In the genomic region with DNA sequence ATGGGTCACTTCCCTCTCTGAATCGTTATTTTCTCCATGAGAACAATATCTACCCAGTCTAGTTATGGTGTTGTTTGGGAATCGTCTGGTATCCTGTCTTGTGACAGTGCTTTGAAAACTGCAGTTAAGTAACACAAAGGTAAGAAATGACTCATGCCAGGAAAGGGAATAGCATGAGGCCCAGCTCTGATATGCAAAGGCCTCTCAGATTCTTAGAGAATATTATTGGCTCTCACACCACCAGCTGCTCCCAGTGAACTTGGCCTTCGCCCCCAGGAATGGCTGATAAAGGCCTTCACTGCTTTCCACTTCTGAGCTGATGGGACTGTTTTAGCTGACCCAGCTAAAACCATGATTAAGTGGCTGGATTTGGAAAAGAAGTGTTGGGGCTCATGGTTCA, we compare ENCODE assay signal across 12 cellular contexts. TPM values are rescaled to one million over a fixed set of nuclear protein-coding genes. Genes with fewer than 3 reads are reported as not detected.
DNase-seq lines count a peak whose midpoint lies in the region; ATAC-seq and TF ChIP-seq lines count a peak whose summit lies in the region.
"Had no signal": no experiment of that assay in that cellular context is flagged by ENCODE, and none has a peak within 500 bp of the region (broad histone marks: within the 10 kb centered on the region; RNA-seq: fewer than 3 reads in every experiment).

No MANE protein-coding gene starts in this region.

- no peak overlapping the region for H3K4me3 Mint-ChIP-seq in Caco-2 (ENCODE audit: unreplicated experiment)
- H3K4me3 Mint-ChIP-seq: T-helper 1 cell treated with Interleukin-12 subunit alpha and Interleukin-12 subunit beta and Interleukin-4 antibody, amounts not matched to agents 30 μg/mL and 1 μg/mL, for 36 hours had no signal

- BruUV-seq in Caco-2 (replicated peaks; lab: Mats Ljungman, UMichigan) (no TSS peak), PC-3 (replicated peaks; lab: Mats Ljungman, UMichigan) (no TSS peak)

- TF ChIP-seq CTCF in Caco-2 (IDR thresholded peaks at IDR 0.05; ENCODE audit: insufficient read depth in 1 of 2, low read depth in 1 of 2, low read length in 1 of 2, severe bottlenecking in 1 of 2, unreplicated experiment in 1 of 2), result no peak
- TF ChIP-seq CTCF in PC-3 (conservative IDR thresholded peaks at IDR 0.05; ENCODE audit: low read depth, low read length), result no peak

- H3K4me1 ChIP-seq in Caco-2 (peaks cover 42% of the 10 kb centered on the region), PC-3 (ENCODE audit: insufficient read depth, low read length) (peaks cover 30% of the 10 kb centered on the region), mesendoderm (ENCODE audit: control insufficient read depth, low read depth, low read length) (peaks cover 2% of the 10 kb centered on the region)

- H3K9me2 ChIP-seq in PC-3 (replicated peaks; ENCODE audit: low read length), result no peaks in the 10 kb centered on the region

- H3K79me2 ChIP-seq in PC-3 (ENCODE audit: low read length), result no peaks in the 10 kb centered on the region
- no peaks in the 10 kb centered on the region for H3K79me2 ChIP-seq in mesendoderm (ENCODE audit: control insufficient read depth, insufficient read depth, low read length)

- peak overlapping the region; percentile 61 for H3K27ac Mint-ChIP-seq in Caco-2 (ENCODE audit: unreplicated experiment)
- H3K27ac Mint-ChIP-seq: T-helper 1 cell treated with Interleukin-12 subunit alpha and Interleukin-12 subunit beta and Interleukin-4 antibody, amounts not matched to agents 30 μg/mL and 1 μg/mL, for 36 hours had no signal

- H3K56ac ChIP-seq in mesendoderm (ENCODE audit: low read length), result no peak overlapping the region

- no peak overlapping the region for H2BK5ac ChIP-seq in mesendoderm (ENCODE audit: low read length)

- peaks cover 17% of the 10 kb centered on the region for H3K4me1 Mint-ChIP-seq in Caco-2 (ENCODE audit: low read depth, unreplicated experiment)

- no peaks in the 10 kb centered on the region for H3K79me1 ChIP-seq in mesendoderm (ENCODE audit: low read length)

- no peak overlapping the region for H3K23ac ChIP-seq in mesendoderm (ENCODE audit: low read length)

- no peaks in the 10 kb centered on the region for H3K9me3 Mint-ChIP-seq in Caco-2 (ENCODE audit: unreplicated experiment)
- H3K9me3 Mint-ChIP-seq: T-helper 1 cell treated with Interleukin-12 subunit alpha and Interleukin-12 subunit beta and Interleukin-4 antibody, amounts not matched to agents 30 μg/mL and 1 μg/mL, for 36 hours had no signal

- H3K27me3 ChIP-seq in Caco-2 (replicated peaks; ENCODE audit: control insufficient read depth, insufficient read depth, low read length) (no peaks in the 10 kb centered on the region), PC-3 (ENCODE audit: low read length) (no peaks in the 10 kb centered on the region), mesendoderm (ENCODE audit: insufficient read depth, low read length, poor library complexity) (no peaks in the 10 kb centered on the region)

- H2BK15ac ChIP-seq in mesendoderm (replicated peaks; ENCODE audit: low read depth), result no peak overlapping the region

- DNase-seq in Caco-2 (peak; percentile 66 to 74), PC-3 (peak; percentile 82), epithelial cell of prostate (ENCODE audit: low read depth, low spot score) (peak; percentile 60), mesendoderm (peak; percentile 50), NCI-H2171 (lab: John Stamatoyannopoulos, UW) (no peak)
- no peak for DNase-seq in activated effector memory CD4-positive, alpha-beta T cell treated with anti-CD3 and anti-CD28 coated beads, Interleukin-2, amount 50 U/mL, for 16 hours
- DNase-seq: activated gamma-delta T cell, cerebellar nuclear complex, NCI-H1930 had no signal

- no peak overlapping the region for H3K4me3 ChIP-seq in Caco-2 (ENCODE audit: low read depth, low read length)
- no peak overlapping the region; the same call in 1 of the 2 replicates for H3K4me3 ChIP-seq in PC-3 (ENCODE audit: low read length)
- no peak overlapping the region for H3K4me3 ChIP-seq in mesendoderm (ENCODE audit: low read length)

- no peak overlapping the region for H3K4ac ChIP-seq in mesendoderm (ENCODE audit: low read depth, low read length)

- no peak overlapping the region for H3K18ac ChIP-seq in mesendoderm (ENCODE audit: low read length)

- ATAC-seq in PC-3, result peak; percentile 81
- no peak for ATAC-seq in HG03457 (IDR thresholded peaks at IDR 0.05; ENCODE audit: unreplicated experiment)
- no peak for ATAC-seq in HG03520 (IDR thresholded peaks at IDR 0.05; ENCODE audit: unreplicated experiment)

- H4K8ac ChIP-seq in mesendoderm (ENCODE audit: low read depth, low read length), result no peak overlapping the region

- H3F3A ChIP-seq in PC-3 (ENCODE audit: low read length, unreplicated experiment), result no peaks in the 10 kb centered on the region

- H4K20me1 ChIP-seq in PC-3 (ENCODE audit: low read length), result no peaks in the 10 kb centered on the region

- H2AK5ac ChIP-seq in mesendoderm (ENCODE audit: low read length), result no peak overlapping the region

- CTCF ChIA-PET in Caco-2 (lab: Charles Lee), result interaction anchor here (0.9 to 1.5 kb wide), 5 partner anchors 19 to 387 kb away, joined by 3 to 6 read pairs (median 4); a partner anchor contains a TSS
- CTCF ChIA-PET in PC-3 (lab: Charles Lee), result interaction anchor here (0.5 kb wide), 1 partner anchor 221 kb away, joined by 3 read pairs; no protein-coding TSS in a partner anchor

- H3K9ac ChIP-seq in PC-3 (ENCODE audit: low read length) (no peak overlapping the region), mesendoderm (ENCODE audit: low read length) (no peak overlapping the region)

- intact Hi-C loops in Caco-2 (cut with micrococcal nuclease; ENCODE audit: unreplicated experiment) (loop anchor here (2.0 kb wide), 1 partner anchor 46 kb away; no protein-coding TSS in a partner anchor), PC-3 (cut with micrococcal nuclease) (no loop called here)

- no CpG with 5 or more reads among the region's 3 CpGs for WGBS in mesendoderm (ENCODE audit: extremely low coverage, insufficient coverage, low lambda C conversion rate)

- H3K9me3 ChIP-seq in Caco-2 (no peaks in the 10 kb centered on the region), PC-3 (ENCODE audit: low read length) (no peaks in the 10 kb centered on the region)

- no peak overlapping the region for H4K5ac ChIP-seq in mesendoderm (ENCODE audit: low read length)

- H2BK120ac ChIP-seq in mesendoderm (ENCODE audit: low read depth, low read length), result no peak overlapping the region

- H3K36me3 ChIP-seq in Caco-2 (ENCODE audit: control insufficient read depth, insufficient read depth, low read length), result no peaks in the 10 kb centered on the region
- H3K36me3 ChIP-seq in PC-3 (ENCODE audit: low read depth, low read length), result no peaks in the 10 kb centered on the region
- H3K36me3 ChIP-seq in mesendoderm (ENCODE audit: control insufficient read depth, insufficient read depth, low read length), result no peaks in the 10 kb centered on the region

- H3K4me2 ChIP-seq in PC-3 (ENCODE audit: low read length), result peak overlapping the region; percentile 52
- no peak overlapping the region for H3K4me2 ChIP-seq in mesendoderm (ENCODE audit: low read length)

- peaks cover 5% of the 10 kb centered on the region for H3K36me3 Mint-ChIP-seq in Caco-2 (ENCODE audit: insufficient read depth, unreplicated experiment)

- no peaks in the 10 kb centered on the region for H3K27me3 Mint-ChIP-seq in Caco-2 (ENCODE audit: insufficient read depth, unreplicated experiment)

- peak overlapping the region; percentile 65 for H2AFZ ChIP-seq in PC-3 (ENCODE audit: low read length)

- POLR2A ChIA-PET in Caco-2 (lab: Charles Lee) (interaction anchor here (0.6 to 1.1 kb wide), 2 partner anchors 42 to 160 kb away, joined by 3 read pairs; no protein-coding TSS in a partner anchor), PC-3 (lab: Charles Lee; ENCODE audit: unreplicated experiment) (interaction anchor here (1.1 kb wide), 1 partner anchor 69 kb away, joined by 4 read pairs; a partner anchor contains a TSS)

- peak overlapping the region; percentile 55 for H3K27ac ChIP-seq in PC-3 (ENCODE audit: low read length)
- peak overlapping the region; percentile 75 for H3K27ac ChIP-seq in epithelial cell of prostate
- no peak overlapping the region for H3K27ac ChIP-seq in mesendoderm (ENCODE audit: low read depth, low read length)

RNA-seq across cellular contexts. Expression of a gene that starts 27.1 kb away (rescaled TPM):
- total RNA-seq in Caco-2 (2022) (32.1 and 34.7 TPM in 2 replicates), PC-3 (2014; rRNA removed) (42.7 and 47.5 TPM in 2 replicates)
- 13.0 TPM for polyA plus RNA-seq in mesendoderm (2013, experiment 1 of 2)
- 13.9 TPM for polyA plus RNA-seq in mesendoderm (2013, experiment 2 of 2)

Comparison
In these comparisons a context has a peak if more than half of its experiments do, and no peak if none do; other contexts are left out.
1. DNase-seq: peak in Caco-2 (2 of 2), PC-3 (single experiment), epithelial cell of prostate (single experiment) and mesendoderm (single experiment); none in NCI-H2171 (single experiment) and activated effector memory CD4-positive, alpha-beta T cell treated with anti-CD3 and anti-CD28 coated beads, Interleukin-2, amount 50 U/mL, for 16 hours (single experiment).